Comparison of ENCODE assay signal across 1 cellular context in the genomic region with DNA sequence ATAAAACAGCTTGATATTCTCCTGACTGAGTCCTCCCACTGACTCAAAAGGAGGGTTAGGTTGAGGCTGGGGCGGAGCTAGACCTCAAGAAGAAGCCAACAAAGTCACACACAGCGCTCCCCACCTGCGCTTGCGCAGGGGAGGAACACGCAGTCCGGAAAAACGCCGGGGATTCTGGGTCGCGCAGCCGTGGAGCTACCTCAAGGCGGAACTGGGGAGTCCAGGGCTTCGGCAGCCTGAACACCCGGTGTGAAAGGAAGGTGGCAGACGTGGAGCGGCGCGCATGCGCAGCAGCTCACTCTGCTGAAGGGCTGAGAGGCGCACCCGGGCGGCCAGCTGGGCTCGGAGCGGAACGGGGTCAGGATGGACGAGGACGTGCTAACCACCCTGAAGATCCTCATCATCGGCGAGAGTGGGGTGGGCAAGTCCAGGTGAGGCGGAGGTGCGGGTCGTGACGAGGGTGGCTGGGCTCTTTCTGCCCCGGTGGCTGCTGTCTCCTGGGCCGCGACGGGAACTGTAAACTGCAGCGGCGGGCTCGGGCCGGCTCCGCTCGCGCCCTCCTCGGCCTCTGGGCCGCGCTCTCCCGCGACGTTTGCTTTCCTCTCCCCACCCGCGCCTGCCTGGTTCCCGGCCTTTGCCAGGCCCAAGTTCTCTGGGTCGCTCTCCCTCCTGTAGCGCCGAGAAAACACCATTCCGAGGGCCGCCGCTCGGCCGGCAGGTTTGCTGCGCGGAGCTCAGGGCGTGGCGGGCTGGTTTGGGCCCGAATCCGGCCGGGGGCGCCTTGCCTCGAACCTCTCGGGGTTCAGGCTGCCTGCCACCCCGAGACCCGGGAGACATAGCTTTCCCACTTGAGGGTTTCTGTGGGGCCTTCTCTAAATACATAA.
A peak's percentile ranks its signal among the peaks of the same experiment; 100 is the strongest.
TF ChIP-seq lines count a peak whose summit lies in the region.

A gene (plus strand): TSS at position 298 of the 884 bp plus-strand sequence. CDS start 66 bp downstream, at position 364.

TF ChIP-seq in K562, 482 proteins besides CTCF, POLR2A, EP300 and RAD21 (continued from another document and continues in another):
- TF ChIP-seq, protein P1, sequence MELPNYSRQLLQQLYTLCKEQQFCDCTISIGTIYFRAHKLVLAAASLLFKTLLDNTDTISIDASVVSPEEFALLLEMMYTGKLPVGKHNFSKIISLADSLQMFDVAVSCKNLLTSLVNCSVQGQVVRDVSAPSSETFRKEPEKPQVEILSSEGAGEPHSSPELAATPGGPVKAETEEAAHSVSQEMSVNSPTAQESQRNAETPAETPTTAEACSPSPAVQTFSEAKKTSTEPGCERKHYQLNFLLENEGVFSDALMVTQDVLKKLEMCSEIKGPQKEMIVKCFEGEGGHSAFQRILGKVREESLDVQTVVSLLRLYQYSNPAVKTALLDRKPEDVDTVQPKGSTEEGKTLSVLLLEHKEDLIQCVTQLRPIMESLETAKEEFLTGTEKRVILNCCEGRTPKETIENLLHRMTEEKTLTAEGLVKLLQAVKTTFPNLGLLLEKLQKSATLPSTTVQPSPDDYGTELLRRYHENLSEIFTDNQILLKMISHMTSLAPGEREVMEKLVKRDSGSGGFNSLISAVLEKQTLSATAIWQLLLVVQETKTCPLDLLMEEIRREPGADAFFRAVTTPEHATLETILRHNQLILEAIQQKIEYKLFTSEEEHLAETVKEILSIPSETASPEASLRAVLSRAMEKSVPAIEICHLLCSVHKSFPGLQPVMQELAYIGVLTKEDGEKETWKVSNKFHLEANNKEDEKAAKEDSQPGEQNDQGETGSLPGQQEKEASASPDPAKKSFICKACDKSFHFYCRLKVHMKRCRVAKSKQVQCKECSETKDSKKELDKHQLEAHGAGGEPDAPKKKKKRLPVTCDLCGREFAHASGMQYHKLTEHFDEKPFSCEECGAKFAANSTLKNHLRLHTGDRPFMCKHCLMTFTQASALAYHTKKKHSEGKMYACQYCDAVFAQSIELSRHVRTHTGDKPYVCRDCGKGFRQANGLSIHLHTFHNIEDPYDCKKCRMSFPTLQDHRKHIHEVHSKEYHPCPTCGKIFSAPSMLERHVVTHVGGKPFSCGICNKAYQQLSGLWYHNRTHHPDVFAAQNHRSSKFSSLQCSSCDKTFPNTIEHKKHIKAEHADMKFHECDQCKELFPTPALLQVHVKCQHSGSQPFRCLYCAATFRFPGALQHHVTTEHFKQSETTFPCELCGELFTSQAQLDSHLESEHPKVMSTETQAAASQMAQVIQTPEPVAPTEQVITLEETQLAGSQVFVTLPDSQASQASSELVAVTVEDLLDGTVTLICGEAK (IDR thresholded peaks at IDR 0.05): peak; percentile 97
- TF ChIP-seq, protein P1 (CRISPR knock-in tag; IDR thresholded peaks at IDR 0.05): no peak
- TF ChIP-seq, protein P2, sequence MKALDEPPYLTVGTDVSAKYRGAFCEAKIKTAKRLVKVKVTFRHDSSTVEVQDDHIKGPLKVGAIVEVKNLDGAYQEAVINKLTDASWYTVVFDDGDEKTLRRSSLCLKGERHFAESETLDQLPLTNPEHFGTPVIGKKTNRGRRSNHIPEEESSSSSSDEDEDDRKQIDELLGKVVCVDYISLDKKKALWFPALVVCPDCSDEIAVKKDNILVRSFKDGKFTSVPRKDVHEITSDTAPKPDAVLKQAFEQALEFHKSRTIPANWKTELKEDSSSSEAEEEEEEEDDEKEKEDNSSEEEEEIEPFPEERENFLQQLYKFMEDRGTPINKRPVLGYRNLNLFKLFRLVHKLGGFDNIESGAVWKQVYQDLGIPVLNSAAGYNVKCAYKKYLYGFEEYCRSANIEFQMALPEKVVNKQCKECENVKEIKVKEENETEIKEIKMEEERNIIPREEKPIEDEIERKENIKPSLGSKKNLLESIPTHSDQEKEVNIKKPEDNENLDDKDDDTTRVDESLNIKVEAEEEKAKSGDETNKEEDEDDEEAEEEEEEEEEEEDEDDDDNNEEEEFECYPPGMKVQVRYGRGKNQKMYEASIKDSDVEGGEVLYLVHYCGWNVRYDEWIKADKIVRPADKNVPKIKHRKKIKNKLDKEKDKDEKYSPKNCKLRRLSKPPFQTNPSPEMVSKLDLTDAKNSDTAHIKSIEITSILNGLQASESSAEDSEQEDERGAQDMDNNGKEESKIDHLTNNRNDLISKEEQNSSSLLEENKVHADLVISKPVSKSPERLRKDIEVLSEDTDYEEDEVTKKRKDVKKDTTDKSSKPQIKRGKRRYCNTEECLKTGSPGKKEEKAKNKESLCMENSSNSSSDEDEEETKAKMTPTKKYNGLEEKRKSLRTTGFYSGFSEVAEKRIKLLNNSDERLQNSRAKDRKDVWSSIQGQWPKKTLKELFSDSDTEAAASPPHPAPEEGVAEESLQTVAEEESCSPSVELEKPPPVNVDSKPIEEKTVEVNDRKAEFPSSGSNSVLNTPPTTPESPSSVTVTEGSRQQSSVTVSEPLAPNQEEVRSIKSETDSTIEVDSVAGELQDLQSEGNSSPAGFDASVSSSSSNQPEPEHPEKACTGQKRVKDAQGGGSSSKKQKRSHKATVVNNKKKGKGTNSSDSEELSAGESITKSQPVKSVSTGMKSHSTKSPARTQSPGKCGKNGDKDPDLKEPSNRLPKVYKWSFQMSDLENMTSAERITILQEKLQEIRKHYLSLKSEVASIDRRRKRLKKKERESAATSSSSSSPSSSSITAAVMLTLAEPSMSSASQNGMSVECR (CRISPR knock-in tag; IDR thresholded peaks at IDR 0.05): peak; percentile 94
- TF ChIP-seq NRF1 (conservative IDR thresholded peaks at IDR 0.05 in 1 of 2, IDR thresholded peaks at IDR 0.05 in 1 of 2) (peak; percentile 100), TEAD2 (tag; IDR thresholded peaks at IDR 0.05) (no peak), ZBTB1 (CRISPR knock-in tag; IDR thresholded peaks at IDR 0.05; ENCODE audit: borderline replicate concordance, low read depth) (peak; percentile 66; the same call in 1 of the 2 replicates), CREB1 (IDR thresholded peaks at IDR 0.05) (peak; percentile 53; the same call in 1 of the 2 replicates), CREB1 (CRISPR knock-in tag; IDR thresholded peaks at IDR 0.05) (peak; percentile 45), ZNF431 (CRISPR knock-in tag; IDR thresholded peaks at IDR 0.05) (no peak), ZNF507 (tag; conservative IDR thresholded peaks at IDR 0.05) (no peak), NFIC (IDR thresholded peaks at IDR 0.05) (peak; percentile 33; the same call in 1 of the 2 replicates), SIN3B (IDR thresholded peaks at IDR 0.05; ENCODE audit: low read depth) (peak; percentile 76; the same call in 1 of the 2 replicates), SMARCC2 (IDR thresholded peaks at IDR 0.05; ENCODE audit: low read depth) (no peak), HMGN3 (IDR thresholded peaks at IDR 0.05; ENCODE audit: borderline replicate concordance, extremely low read depth, insufficient read length, low read depth, low read length) (peak; percentile 77), MTA2 (IDR thresholded peaks at IDR 0.05; ENCODE audit: low read depth) (no peak), TSC22D4 (tag; IDR thresholded peaks at IDR 0.05) (no peak), SNRNP70 (optimal IDR thresholded peaks at IDR 0.05; ENCODE audit: low read depth, low read length) (no peak), NUFIP1 (IDR thresholded peaks at IDR 0.05; ENCODE audit: partially characterized antibody) (no peak), HIVEP1 (CRISPR knock-in tag; IDR thresholded peaks at IDR 0.05) (no peak), BCOR (IDR thresholded peaks at IDR 0.05) (peak; percentile 44; the same call in 1 of the 2 replicates)
- TF ChIP-seq, protein P3, sequence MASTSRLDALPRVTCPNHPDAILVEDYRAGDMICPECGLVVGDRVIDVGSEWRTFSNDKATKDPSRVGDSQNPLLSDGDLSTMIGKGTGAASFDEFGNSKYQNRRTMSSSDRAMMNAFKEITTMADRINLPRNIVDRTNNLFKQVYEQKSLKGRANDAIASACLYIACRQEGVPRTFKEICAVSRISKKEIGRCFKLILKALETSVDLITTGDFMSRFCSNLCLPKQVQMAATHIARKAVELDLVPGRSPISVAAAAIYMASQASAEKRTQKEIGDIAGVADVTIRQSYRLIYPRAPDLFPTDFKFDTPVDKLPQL (IDR thresholded peaks at IDR 0.05; ENCODE audit: extremely low read depth, insufficient read length): no peak
- TF ChIP-seq, protein P4, sequence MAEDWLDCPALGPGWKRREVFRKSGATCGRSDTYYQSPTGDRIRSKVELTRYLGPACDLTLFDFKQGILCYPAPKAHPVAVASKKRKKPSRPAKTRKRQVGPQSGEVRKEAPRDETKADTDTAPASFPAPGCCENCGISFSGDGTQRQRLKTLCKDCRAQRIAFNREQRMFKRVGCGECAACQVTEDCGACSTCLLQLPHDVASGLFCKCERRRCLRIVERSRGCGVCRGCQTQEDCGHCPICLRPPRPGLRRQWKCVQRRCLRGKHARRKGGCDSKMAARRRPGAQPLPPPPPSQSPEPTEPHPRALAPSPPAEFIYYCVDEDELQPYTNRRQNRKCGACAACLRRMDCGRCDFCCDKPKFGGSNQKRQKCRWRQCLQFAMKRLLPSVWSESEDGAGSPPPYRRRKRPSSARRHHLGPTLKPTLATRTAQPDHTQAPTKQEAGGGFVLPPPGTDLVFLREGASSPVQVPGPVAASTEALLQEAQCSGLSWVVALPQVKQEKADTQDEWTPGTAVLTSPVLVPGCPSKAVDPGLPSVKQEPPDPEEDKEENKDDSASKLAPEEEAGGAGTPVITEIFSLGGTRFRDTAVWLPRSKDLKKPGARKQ (CRISPR knock-in tag; IDR thresholded peaks at IDR 0.05): no peak
- TF ChIP-seq, protein P5, sequence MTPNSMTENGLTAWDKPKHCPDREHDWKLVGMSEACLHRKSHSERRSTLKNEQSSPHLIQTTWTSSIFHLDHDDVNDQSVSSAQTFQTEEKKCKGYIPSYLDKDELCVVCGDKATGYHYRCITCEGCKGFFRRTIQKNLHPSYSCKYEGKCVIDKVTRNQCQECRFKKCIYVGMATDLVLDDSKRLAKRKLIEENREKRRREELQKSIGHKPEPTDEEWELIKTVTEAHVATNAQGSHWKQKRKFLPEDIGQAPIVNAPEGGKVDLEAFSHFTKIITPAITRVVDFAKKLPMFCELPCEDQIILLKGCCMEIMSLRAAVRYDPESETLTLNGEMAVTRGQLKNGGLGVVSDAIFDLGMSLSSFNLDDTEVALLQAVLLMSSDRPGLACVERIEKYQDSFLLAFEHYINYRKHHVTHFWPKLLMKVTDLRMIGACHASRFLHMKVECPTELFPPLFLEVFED (CRISPR knock-in tag; conservative IDR thresholded peaks at IDR 0.05): no peak
- TF ChIP-seq, protein P6, sequence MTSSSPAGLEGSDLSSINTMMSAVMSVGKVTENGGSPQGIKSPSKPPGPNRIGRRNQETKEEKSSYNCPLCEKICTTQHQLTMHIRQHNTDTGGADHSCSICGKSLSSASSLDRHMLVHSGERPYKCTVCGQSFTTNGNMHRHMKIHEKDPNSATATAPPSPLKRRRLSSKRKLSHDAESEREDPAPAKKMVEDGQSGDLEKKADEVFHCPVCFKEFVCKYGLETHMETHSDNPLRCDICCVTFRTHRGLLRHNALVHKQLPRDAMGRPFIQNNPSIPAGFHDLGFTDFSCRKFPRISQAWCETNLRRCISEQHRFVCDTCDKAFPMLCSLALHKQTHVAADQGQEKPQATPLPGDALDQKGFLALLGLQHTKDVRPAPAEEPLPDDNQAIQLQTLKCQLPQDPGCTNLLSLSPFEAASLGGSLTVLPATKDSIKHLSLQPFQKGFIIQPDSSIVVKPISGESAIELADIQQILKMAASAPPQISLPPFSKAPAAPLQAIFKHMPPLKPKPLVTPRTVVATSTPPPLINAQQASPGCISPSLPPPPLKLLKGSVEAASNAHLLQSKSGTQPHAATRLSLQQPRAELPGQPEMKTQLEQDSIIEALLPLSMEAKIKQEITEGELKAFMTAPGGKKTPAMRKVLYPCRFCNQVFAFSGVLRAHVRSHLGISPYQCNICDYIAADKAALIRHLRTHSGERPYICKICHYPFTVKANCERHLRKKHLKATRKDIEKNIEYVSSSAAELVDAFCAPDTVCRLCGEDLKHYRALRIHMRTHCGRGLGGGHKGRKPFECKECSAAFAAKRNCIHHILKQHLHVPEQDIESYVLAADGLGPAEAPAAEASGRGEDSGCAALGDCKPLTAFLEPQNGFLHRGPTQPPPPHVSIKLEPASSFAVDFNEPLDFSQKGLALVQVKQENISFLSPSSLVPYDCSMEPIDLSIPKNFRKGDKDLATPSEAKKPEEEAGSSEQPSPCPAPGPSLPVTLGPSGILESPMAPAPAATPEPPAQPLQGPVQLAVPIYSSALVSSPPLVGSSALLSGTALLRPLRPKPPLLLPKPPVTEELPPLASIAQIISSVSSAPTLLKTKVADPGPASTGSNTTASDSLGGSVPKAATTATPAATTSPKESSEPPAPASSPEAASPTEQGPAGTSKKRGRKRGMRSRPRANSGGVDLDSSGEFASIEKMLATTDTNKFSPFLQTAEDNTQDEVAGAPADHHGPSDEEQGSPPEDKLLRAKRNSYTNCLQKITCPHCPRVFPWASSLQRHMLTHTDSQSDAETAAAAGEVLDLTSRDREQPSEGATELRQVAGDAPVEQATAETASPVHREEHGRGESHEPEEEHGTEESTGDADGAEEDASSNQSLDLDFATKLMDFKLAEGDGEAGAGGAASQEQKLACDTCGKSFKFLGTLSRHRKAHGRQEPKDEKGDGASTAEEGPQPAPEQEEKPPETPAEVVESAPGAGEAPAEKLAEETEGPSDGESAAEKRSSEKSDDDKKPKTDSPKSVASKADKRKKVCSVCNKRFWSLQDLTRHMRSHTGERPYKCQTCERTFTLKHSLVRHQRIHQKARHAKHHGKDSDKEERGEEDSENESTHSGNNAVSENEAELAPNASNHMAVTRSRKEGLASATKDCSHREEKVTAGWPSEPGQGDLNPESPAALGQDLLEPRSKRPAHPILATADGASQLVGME (CRISPR knock-in tag; IDR thresholded peaks at IDR 0.05): peak; percentile 25; the same call in 1 of the 2 replicates
